11 cellular contexts compared by ENCODE assay signal in genomic region chr13:104143760-104144406, GRCh38.
DNase-seq lines count a peak whose midpoint lies in the region; ATAC-seq and TF ChIP-seq lines count a peak whose summit lies in the region.
"Had no signal": no experiment of that assay in that cellular context is flagged by ENCODE, and none has a peak within 500 bp of the region (broad histone marks: within the 10 kb centered on the region; RNA-seq: fewer than 3 reads in every experiment).

No MANE protein-coding gene starts in this region.

- H3K79me2 ChIP-seq in PC-3 (ENCODE audit: low read length): no peaks in the 10 kb centered on the region

- H3K27me3 ChIP-seq in PC-3 (ENCODE audit: low read length): no peaks in the 10 kb centered on the region
- H3K27me3 ChIP-seq: tibial artery had no signal

- no TSS peak for BruUV-seq in PC-3 (replicated peaks; lab: Mats Ljungman, UMichigan)

- peak overlapping the region; percentile 43 for H3K4me2 ChIP-seq in PC-3 (ENCODE audit: low read length)

- H3K9me3 ChIP-seq in PC-3 (ENCODE audit: low read length): no peaks in the 10 kb centered on the region
- H3K9me3 ChIP-seq: tibial artery had no signal

- POLR2A ChIA-PET in PC-3 (lab: Charles Lee; ENCODE audit: unreplicated experiment): no interaction called here

- H3K4me3 ChIP-seq in PC-3 (ENCODE audit: low read length): no peak overlapping the region
- H3K4me3 ChIP-seq: tibial artery had no signal

- no peak overlapping the region for H3K9ac ChIP-seq in PC-3 (ENCODE audit: low read length)

- H3K4me1 ChIP-seq in PC-3 (ENCODE audit: insufficient read depth, low read length): no peaks in the 10 kb centered on the region
- H3K4me1 ChIP-seq: tibial artery had no signal

- TF ChIP-seq CTCF in C4-2B (conservative IDR thresholded peaks at IDR 0.05): no peak
- TF ChIP-seq CTCF in PC-3 (conservative IDR thresholded peaks at IDR 0.05; ENCODE audit: low read depth, low read length): no peak

- DNase-seq in NCI-H1417 treated with DMSO at 0.1 percent for 48 hours (lab: John Stamatoyannopoulos, UW): peak; percentile 87
- peak; percentile 1 for DNase-seq in PC-3
- peak; percentile 18 for DNase-seq in iPS-NIHi11 (ENCODE audit: low spot score)
- no peak for DNase-seq in OCI-M1 (lab: John Stamatoyannopoulos, UW)
- no peak for DNase-seq in H4 (ENCODE audit: low spot score)
- DNase-seq: hypothalamus, tibial artery had no signal

- ATAC-seq in PC-3 (peak; percentile 82), HG03442 (IDR thresholded peaks at IDR 0.05; ENCODE audit: unreplicated experiment) (no peak), HG02678 (IDR thresholded peaks at IDR 0.05; ENCODE audit: unreplicated experiment) (no peak)
- ATAC-seq: esophagus mucosa had no signal

- H3K27ac ChIP-seq in C4-2B (peak overlapping the region; percentile 33; the same call in 1 of the 2 replicates), PC-3 (ENCODE audit: low read length) (no peak overlapping the region)
- H3K27ac ChIP-seq: tibial artery had no signal

- peak overlapping the region; percentile 51 for H2AFZ ChIP-seq in PC-3 (ENCODE audit: low read length)

- H3K36me3 ChIP-seq in PC-3 (ENCODE audit: low read depth, low read length): no peaks in the 10 kb centered on the region
- H3K36me3 ChIP-seq: tibial artery had no signal

- no peaks in the 10 kb centered on the region for H3F3A ChIP-seq in PC-3 (ENCODE audit: low read length, unreplicated experiment)

- intact Hi-C loops in PC-3 (cut with micrococcal nuclease): loop anchor here (10.0 kb wide), 1 partner anchor 259 kb away; no protein-coding TSS in a partner anchor

- H4K20me1 ChIP-seq in PC-3 (ENCODE audit: low read length): no peaks in the 10 kb centered on the region

- CTCF ChIA-PET in PC-3 (lab: Charles Lee): no interaction called here

- no peaks in the 10 kb centered on the region for H3K9me2 ChIP-seq in PC-3 (replicated peaks; ENCODE audit: low read length)

Comparison
In these comparisons a context has a peak if more than half of its experiments do, and no peak if none do; other contexts are left out.
1. DNase-seq: peak in NCI-H1417 treated with DMSO at 0.1 percent for 48 hours (single experiment), PC-3 (single experiment) and iPS-NIHi11 (single experiment); none in OCI-M1 (single experiment) and H4 (single experiment).